Comparison of ENCODE assay signal across 1 cellular context in genomic region chr12:125314051-125314882, GRCh38.
TF ChIP-seq lines count a peak whose summit lies in the region.

No MANE protein-coding gene starts in this region.

TF ChIP-seq in H1, 55 proteins besides CTCF, POLR2A, EP300 and RAD21:
- peak; percentile 40; the same call in 1 of the 2 replicates for TF ChIP-seq EGR1 (IDR thresholded peaks at IDR 0.05; ENCODE audit: borderline replicate concordance, low read depth, low read length)
- TF ChIP-seq, protein P1, sequence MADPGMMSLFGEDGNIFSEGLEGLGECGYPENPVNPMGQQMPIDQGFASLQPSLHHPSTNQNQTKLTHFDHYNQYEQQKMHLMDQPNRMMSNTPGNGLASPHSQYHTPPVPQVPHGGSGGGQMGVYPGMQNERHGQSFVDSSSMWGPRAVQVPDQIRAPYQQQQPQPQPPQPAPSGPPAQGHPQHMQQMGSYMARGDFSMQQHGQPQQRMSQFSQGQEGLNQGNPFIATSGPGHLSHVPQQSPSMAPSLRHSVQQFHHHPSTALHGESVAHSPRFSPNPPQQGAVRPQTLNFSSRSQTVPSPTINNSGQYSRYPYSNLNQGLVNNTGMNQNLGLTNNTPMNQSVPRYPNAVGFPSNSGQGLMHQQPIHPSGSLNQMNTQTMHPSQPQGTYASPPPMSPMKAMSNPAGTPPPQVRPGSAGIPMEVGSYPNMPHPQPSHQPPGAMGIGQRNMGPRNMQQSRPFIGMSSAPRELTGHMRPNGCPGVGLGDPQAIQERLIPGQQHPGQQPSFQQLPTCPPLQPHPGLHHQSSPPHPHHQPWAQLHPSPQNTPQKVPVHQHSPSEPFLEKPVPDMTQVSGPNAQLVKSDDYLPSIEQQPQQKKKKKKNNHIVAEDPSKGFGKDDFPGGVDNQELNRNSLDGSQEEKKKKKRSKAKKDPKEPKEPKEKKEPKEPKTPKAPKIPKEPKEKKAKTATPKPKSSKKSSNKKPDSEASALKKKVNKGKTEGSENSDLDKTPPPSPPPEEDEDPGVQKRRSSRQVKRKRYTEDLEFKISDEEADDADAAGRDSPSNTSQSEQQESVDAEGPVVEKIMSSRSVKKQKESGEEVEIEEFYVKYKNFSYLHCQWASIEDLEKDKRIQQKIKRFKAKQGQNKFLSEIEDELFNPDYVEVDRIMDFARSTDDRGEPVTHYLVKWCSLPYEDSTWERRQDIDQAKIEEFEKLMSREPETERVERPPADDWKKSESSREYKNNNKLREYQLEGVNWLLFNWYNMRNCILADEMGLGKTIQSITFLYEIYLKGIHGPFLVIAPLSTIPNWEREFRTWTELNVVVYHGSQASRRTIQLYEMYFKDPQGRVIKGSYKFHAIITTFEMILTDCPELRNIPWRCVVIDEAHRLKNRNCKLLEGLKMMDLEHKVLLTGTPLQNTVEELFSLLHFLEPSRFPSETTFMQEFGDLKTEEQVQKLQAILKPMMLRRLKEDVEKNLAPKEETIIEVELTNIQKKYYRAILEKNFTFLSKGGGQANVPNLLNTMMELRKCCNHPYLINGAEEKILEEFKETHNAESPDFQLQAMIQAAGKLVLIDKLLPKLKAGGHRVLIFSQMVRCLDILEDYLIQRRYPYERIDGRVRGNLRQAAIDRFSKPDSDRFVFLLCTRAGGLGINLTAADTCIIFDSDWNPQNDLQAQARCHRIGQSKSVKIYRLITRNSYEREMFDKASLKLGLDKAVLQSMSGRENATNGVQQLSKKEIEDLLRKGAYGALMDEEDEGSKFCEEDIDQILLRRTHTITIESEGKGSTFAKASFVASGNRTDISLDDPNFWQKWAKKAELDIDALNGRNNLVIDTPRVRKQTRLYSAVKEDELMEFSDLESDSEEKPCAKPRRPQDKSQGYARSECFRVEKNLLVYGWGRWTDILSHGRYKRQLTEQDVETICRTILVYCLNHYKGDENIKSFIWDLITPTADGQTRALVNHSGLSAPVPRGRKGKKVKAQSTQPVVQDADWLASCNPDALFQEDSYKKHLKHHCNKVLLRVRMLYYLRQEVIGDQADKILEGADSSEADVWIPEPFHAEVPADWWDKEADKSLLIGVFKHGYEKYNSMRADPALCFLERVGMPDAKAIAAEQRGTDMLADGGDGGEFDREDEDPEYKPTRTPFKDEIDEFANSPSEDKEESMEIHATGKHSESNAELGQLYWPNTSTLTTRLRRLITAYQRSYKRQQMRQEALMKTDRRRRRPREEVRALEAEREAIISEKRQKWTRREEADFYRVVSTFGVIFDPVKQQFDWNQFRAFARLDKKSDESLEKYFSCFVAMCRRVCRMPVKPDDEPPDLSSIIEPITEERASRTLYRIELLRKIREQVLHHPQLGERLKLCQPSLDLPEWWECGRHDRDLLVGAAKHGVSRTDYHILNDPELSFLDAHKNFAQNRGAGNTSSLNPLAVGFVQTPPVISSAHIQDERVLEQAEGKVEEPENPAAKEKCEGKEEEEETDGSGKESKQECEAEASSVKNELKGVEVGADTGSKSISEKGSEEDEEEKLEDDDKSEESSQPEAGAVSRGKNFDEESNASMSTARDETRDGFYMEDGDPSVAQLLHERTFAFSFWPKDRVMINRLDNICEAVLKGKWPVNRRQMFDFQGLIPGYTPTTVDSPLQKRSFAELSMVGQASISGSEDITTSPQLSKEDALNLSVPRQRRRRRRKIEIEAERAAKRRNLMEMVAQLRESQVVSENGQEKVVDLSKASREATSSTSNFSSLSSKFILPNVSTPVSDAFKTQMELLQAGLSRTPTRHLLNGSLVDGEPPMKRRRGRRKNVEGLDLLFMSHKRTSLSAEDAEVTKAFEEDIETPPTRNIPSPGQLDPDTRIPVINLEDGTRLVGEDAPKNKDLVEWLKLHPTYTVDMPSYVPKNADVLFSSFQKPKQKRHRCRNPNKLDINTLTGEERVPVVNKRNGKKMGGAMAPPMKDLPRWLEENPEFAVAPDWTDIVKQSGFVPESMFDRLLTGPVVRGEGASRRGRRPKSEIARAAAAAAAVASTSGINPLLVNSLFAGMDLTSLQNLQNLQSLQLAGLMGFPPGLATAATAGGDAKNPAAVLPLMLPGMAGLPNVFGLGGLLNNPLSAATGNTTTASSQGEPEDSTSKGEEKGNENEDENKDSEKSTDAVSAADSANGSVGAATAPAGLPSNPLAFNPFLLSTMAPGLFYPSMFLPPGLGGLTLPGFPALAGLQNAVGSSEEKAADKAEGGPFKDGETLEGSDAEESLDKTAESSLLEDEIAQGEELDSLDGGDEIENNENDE (IDR thresholded peaks at IDR 0.05; ENCODE audit: insufficient replicate concordance, low read length): no peak
